Comparison of ENCODE assay signal across 8 cellular contexts in the genomic region with DNA sequence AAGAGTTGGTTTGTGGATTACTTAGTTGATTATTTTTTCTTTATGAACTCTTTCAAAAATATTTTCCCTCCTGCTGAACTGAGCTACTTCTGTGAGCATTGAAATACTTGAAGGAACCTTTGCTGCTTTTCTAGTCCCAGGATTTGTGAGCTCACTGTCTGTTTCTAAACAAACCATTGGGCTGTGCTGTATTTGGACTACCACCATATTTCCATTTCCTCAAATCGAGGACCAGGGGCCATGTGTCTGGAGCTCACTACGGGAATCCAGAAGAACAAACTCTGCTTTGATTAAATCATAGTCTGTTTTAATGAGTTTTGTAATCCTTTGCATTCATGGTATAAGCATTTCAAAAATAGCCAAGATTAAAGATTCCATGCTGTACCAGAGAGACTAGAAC. TPM values are rescaled to one million over a fixed set of nuclear protein-coding genes. Genes with fewer than 3 reads are reported as not detected.
A peak's percentile ranks its signal among the peaks of the same experiment; 100 is the strongest.
DNase-seq lines count a peak whose midpoint lies in the region; ATAC-seq, FAIRE-seq and TF ChIP-seq lines count a peak whose summit lies in the region.

No MANE protein-coding gene starts in this region.

- H3K9ac ChIP-seq in K562 (ENCODE audit: insufficient read depth in 1 of 2, low read depth in 2 of 2, low read length in 2 of 2): peak overlapping the region in 1 of 2 experiments; percentile 82; a peak in 2 of 4 replicates
- H3K9ac ChIP-seq in mucosa of stomach (ENCODE audit: low read length): peak overlapping the region; percentile 71

- H3K4me1 Mint-ChIP-seq in IgD-negative memory B cell: peaks cover 22 to 43% (median 32%) of the 10 kb centered on the region in 3 donors

- no peaks in the 10 kb centered on the region for H3K9me3 Mint-ChIP-seq in IgD-negative memory B cell

- TF ChIP-seq EP300 in K562 (IDR thresholded peaks at IDR 0.05; ENCODE audit: low read length): no peak

- H3K9me1 ChIP-seq in K562 (ENCODE audit: control insufficient read depth, insufficient read depth, low read length): no peaks in the 10 kb centered on the region

- H3K9me3 ChIP-seq in K562 (replicated peaks; ENCODE audit: control insufficient read depth, insufficient read depth, low read depth, low read length) (no peaks in the 10 kb centered on the region), mucosa of stomach (ENCODE audit: control insufficient read depth, low read length) (no peaks in the 10 kb centered on the region)

- H3K4me3 Mint-ChIP-seq in IgD-negative memory B cell: peak overlapping the region; percentile 72 to 100 (median 89)

- peak overlapping the region; percentile 41; the same call in 1 of the 2 replicates for H3K4me2 ChIP-seq in K562 (ENCODE audit: insufficient read depth, low read length)

- ATAC-seq in K562 (no peak), GM21447 (IDR thresholded peaks at IDR 0.05; ENCODE audit: unreplicated experiment) (no peak), HG03175 (IDR thresholded peaks at IDR 0.05; ENCODE audit: unreplicated experiment) (no peak)

- H3K27ac Mint-ChIP-seq in IgD-negative memory B cell: peak overlapping the region; percentile 43 to 99 (median 71)

- H3K36me3 ChIP-seq in K562 (ENCODE audit: control insufficient read depth, insufficient read depth, low read length): peaks cover 45% of the 10 kb centered on the region; the same call in 2 of the 3 replicates
- no peaks in the 10 kb centered on the region for H3K36me3 ChIP-seq in mucosa of stomach (ENCODE audit: control insufficient read depth, insufficient read depth, low read length)

- FAIRE-seq in K562 (lab: Jason Lieb, UNC): no peak
- no peak for FAIRE-seq in GM12891 (lab: Jason Lieb, UNC)

- peaks cover 2 to 8% of the 10 kb centered on the region in 2 experiments; a peak in 1 of 5 replicates for H3K4me1 ChIP-seq in K562 (replicated peaks in 1 of 2; ENCODE audit: control insufficient read depth in 2 of 2, insufficient read depth in 2 of 2, low read length in 2 of 2)
- peaks cover 6% of the 10 kb centered on the region for H3K4me1 ChIP-seq in mucosa of stomach (ENCODE audit: control insufficient read depth, insufficient read depth, low read length)

- H4K20me1 ChIP-seq in K562 (replicated peaks; ENCODE audit: control insufficient read depth, insufficient read depth, low read length): no peaks in the 10 kb centered on the region

- TF ChIP-seq RAD21 in K562 (CRISPR knock-in tag; conservative IDR thresholded peaks at IDR 0.05 in 1 of 2, IDR thresholded peaks at IDR 0.05 in 1 of 2): no peak

- no peak overlapping the region for H3K27ac ChIP-seq in K562 (ENCODE audit: extremely low read depth, low read depth, low read length)

- 11% methylated on average over 2 of the region's 2 CpGs for WGBS in K562 (ENCODE audit: insufficient coverage, low coverage, missing lambda C conversion rate)

- TF ChIP-seq CTCF in AG09309 (IDR thresholded peaks at IDR 0.05; ENCODE audit: control insufficient read depth, insufficient read depth, low read depth, low read length, missing control alignments) (no peak), K562 (IDR thresholded peaks at IDR 0.05 in 2 of 3, conservative IDR thresholded peaks at IDR 0.05 in 1 of 3; ENCODE audit: insufficient read depth in 2 of 3, low read depth in 1 of 3, low read length in 3 of 3) (no peak)

- H3K27me3 ChIP-seq in K562 (ENCODE audit: control insufficient read depth in 2 of 2, insufficient read depth in 2 of 2, low read length in 2 of 2) (peaks cover 0 to 7% of the 10 kb centered on the region in 2 experiments; a peak in 2 of 5 replicates), mucosa of stomach (ENCODE audit: control insufficient read depth, insufficient read depth, low read length) (no peaks in the 10 kb centered on the region)

- H3K79me2 ChIP-seq in K562 (ENCODE audit: control insufficient read depth, insufficient read depth, low read length): peaks cover 50% of the 10 kb centered on the region

- in situ Hi-C loops in K562 (cut with MboI): no loop called here

- TF ChIP-seq POLR2A in K562 (conservative IDR thresholded peaks at IDR 0.05) (no peak), GM12891 (IDR thresholded peaks at IDR 0.05; ENCODE audit: low read depth, low read length) (no peak)

- H3K4me3 ChIP-seq in AG09309 (ENCODE audit: control insufficient read depth, low read depth, low read length) (peak overlapping the region; percentile 6; the same call in 1 of the 2 replicates), K562 (peak overlapping the region; percentile 60; the same call in 1 of the 2 replicates), mucosa of stomach (ENCODE audit: low read length) (no peak overlapping the region)

- H2AFZ ChIP-seq in K562 (ENCODE audit: low read depth, low read length): no peak overlapping the region

- CTCF ChIA-PET in K562 (lab: Yijun Ruan, JAX; ENCODE audit: low intra/inter-chr PET ratio): no interaction called here

- POLR2A ChIA-PET in K562 (lab: Yijun Ruan, JAX): interaction anchor here (1.0 to 2.3 kb wide), 5 partner anchors 8 to 19 kb away, joined by 3 to 8 read pairs (median 3); no protein-coding TSS in a partner anchor

- peaks cover 4% of the 10 kb centered on the region for H3K36me3 Mint-ChIP-seq in IgD-negative memory B cell

- peaks cover 2% of the 10 kb centered on the region for H3K27me3 Mint-ChIP-seq in IgD-negative memory B cell

- DNase-seq in AG09309 (ENCODE audit: low read depth) (no peak), K562 (ENCODE audit: extremely low read depth in 1 of 4, low spot score in 3 of 4) (no peak), NCI-H1417 (lab: John Stamatoyannopoulos, UW) (no peak), GM12891 (ENCODE audit: insufficient read length, low spot score) (no peak)

- BruUV-seq in K562 (replicated peaks; lab: Mats Ljungman, UMichigan): no TSS peak

- intact Hi-C loops in K562 (cut with micrococcal nuclease): no loop called here

TF ChIP-seq in GM12891, 5 proteins besides CTCF, POLR2A, EP300 and RAD21:
- TF ChIP-seq SPI1 (IDR thresholded peaks at IDR 0.05; ENCODE audit: low read depth, low read length): no peak
- TF ChIP-seq POLR2AphosphoS5 (IDR thresholded peaks at IDR 0.05; ENCODE audit: low read depth, low read length): no peak
- no peak for TF ChIP-seq PAX5 (IDR thresholded peaks at IDR 0.05; ENCODE audit: insufficient read depth, low read length, severe bottlenecking)
- TF ChIP-seq TAF1 (IDR thresholded peaks at IDR 0.05; ENCODE audit: low read depth, low read length): no peak
- no peak for TF ChIP-seq POU2F2 (IDR thresholded peaks at IDR 0.05; ENCODE audit: low read depth, low read length)
TF ChIP-seq in GM12891: peak in this region for 0.

RNA-seq across cellular contexts. Expression of a gene that starts 1.3 kb away (rescaled TPM):
- polyA plus RNA-seq in IgD-negative memory B cell: 176 TPM
- total RNA-seq in K562 (2011; cell fraction: chromatin; rRNA removed; ENCODE audit: low replicate concordance): 4.3 and 21.6 TPM in 2 replicates
- total RNA-seq in K562 (2011; cell fraction: nucleolus; rRNA removed): 5.8 and 10.7 TPM in 2 replicates
- 21.6 and 30.1 TPM in 2 replicates for total RNA-seq in K562 (2011; cell fraction: nucleoplasm; rRNA removed)
- 106 and 141 TPM in 2 replicates for total RNA-seq in K562 (2014; rRNA removed)
- total RNA-seq in K562 (2014; rRNA removed; fragmentation: Illumina TruSeq; extraction: Trizol): 250 and 311 TPM in 2 replicates
- 198 and 226 TPM in 2 replicates for total RNA-seq in K562 (2015; rRNA removed; fragmentation: Illumina TruSeq; extraction: Trizol)
- total RNA-seq in K562 (2021): 59.6 and 68.3 TPM in 2 replicates
- 49.0 and 79.0 TPM in 2 replicates for polyA plus RNA-seq in K562 (2011; rRNA removed)
- polyA plus RNA-seq in K562 (2011; cell fraction: cytosol; rRNA removed): 7.8 and 22.0 TPM in 2 replicates
- 15.4 and 20.4 TPM in 2 replicates for polyA plus RNA-seq in K562 (2011; cell fraction: nucleus; rRNA removed)
- 59.8 and 170 TPM in 2 replicates for polyA plus RNA-seq in K562 (2012)
- polyA plus RNA-seq in K562 (2014; fragmentation: Illumina TruSeq; extraction: Trizol): 152 and 173 TPM in 2 replicates
- polyA plus RNA-seq in K562 (2014; fragmentation: Nextera tagmentation; extraction: Ambion mirVana): 100 to 1,000 TPM; 313 to 338 TPM
- 200 and 228 TPM in 2 replicates for polyA plus RNA-seq in K562 (2014; rRNA removed)
- polyA minus RNA-seq in K562 (2011; rRNA and poly(A)+ RNA removed): 15.1 and 16.1 TPM in 2 replicates
- 8.4 and 8.6 TPM in 2 replicates for polyA minus RNA-seq in K562 (2011; cell fraction: cytosol; rRNA and poly(A)+ RNA removed)
- polyA minus RNA-seq in K562 (2011; cell fraction: nucleus; rRNA and poly(A)+ RNA removed): 10.0 and 21.0 TPM in 2 replicates
- polyA plus RNA-seq in GM12891 (2012; ENCODE audit: low read depth, missing spikeins): 148 TPM
